ENCODE assay signal across 25 cellular contexts in genomic region chr3:169496402-169496801, GRCh38.
"Had no signal": no experiment of that assay in that cellular context is flagged by ENCODE, and none has a peak within 500 bp of the region (broad histone marks: within the 10 kb centered on the region; RNA-seq: fewer than 3 reads in every experiment).

No MANE protein-coding gene starts in this region.

- DNase-seq: colonic mucosa; cortex of kidney; dorsolateral prefrontal cortex; effector CD4-positive, alpha-beta T cell; effector memory CD4-positive, alpha-beta T cell; erythroblast; esophagus squamous epithelium; foreskin fibroblast; foreskin melanocyte; gastrocnemius medialis; glutamatergic neuron; head of caudate nucleus; heart right ventricle; hippocampal formation; kidney; kidney glomerular epithelial cell; left colon; left ventricle myocardium inferior; lower lobe of right lung; mesenchymal stem cell; mucosa of descending colon; naive B cell had no signal

- H3K36me3 Mint-ChIP-seq: mesothelial cell of epicardium, naive B cell had no signal

- H3K4me1 Mint-ChIP-seq: naive B cell had no signal

- H3K4me1 ChIP-seq: colonic mucosa, gastrocnemius medialis, lower lobe of right lung had no signal

- H3K27ac Mint-ChIP-seq: dendritic cell treated with granulocyte-macrophage colony-stimulating factor and Interleukin-4, amounts not matched to agents 40 ng/mL and 50 ng/mL, for 4 days; mesothelial cell of epicardium had no signal

- H3K27ac ChIP-seq: colonic mucosa, dorsolateral prefrontal cortex, esophagus squamous epithelium, gastrocnemius medialis, heart right ventricle, left ventricle myocardium inferior, lower lobe of right lung had no signal

- H3K4me3 Mint-ChIP-seq: dendritic cell treated with granulocyte-macrophage colony-stimulating factor and Interleukin-4, amounts not matched to agents 40 ng/mL and 50 ng/mL, for 4 days; mesothelial cell of epicardium; naive B cell had no signal

- H3K9me3 Mint-ChIP-seq: dendritic cell treated with granulocyte-macrophage colony-stimulating factor and Interleukin-4, amounts not matched to agents 40 ng/mL and 50 ng/mL, for 4 days; mesothelial cell of epicardium; naive B cell had no signal

- H3K4me3 ChIP-seq: colonic mucosa, dorsolateral prefrontal cortex, esophagus squamous epithelium, gastrocnemius medialis, heart right ventricle, left ventricle myocardium inferior, lower lobe of right lung, mucosa of descending colon had no signal

- H3K27me3 ChIP-seq: colonic mucosa, esophagus squamous epithelium, gastrocnemius medialis, heart right ventricle had no signal

- H3K27me3 Mint-ChIP-seq: dendritic cell treated with granulocyte-macrophage colony-stimulating factor and Interleukin-4, amounts not matched to agents 40 ng/mL and 50 ng/mL, for 4 days had no signal

- FAIRE-seq: islet of Langerhans, kidney had no signal

- H3K9me3 ChIP-seq: colonic mucosa, esophagus squamous epithelium, gastrocnemius medialis, lower lobe of right lung, mucosa of descending colon had no signal

- H3K36me3 ChIP-seq: colonic mucosa, esophagus squamous epithelium, gastrocnemius medialis, heart right ventricle, left ventricle myocardium inferior, lower lobe of right lung had no signal
